8 cellular contexts compared by ENCODE assay signal in genomic region chr5:141850786-141851185, GRCh38. TPM values are rescaled to one million over a fixed set of nuclear protein-coding genes. Genes with fewer than 3 reads are reported as not detected.
DNase-seq lines count a peak whose midpoint lies in the region; ATAC-seq and TF ChIP-seq lines count a peak whose summit lies in the region.

No MANE protein-coding gene starts in this region.

- H3K4me3 ChIP-seq in left lung (peak overlapping the region; percentile 17 to 55), tibial nerve (peak overlapping the region; percentile 62 to 95 (median 81))

- intact Hi-C loops in left lung (cut with DNase I), result no loop called here

- H3K27ac ChIP-seq in left lung (peak overlapping the region; percentile 84 to 94), tibial nerve (peak overlapping the region; percentile 91 to 97 (median 94))

- H3K4me3 Mint-ChIP-seq in activated T-cell treated with anti-CD3 and anti-CD28 coated beads, Interleukin-2, amount 50 U/mL, for 4 hours, result peak overlapping the region; percentile 73
- H3K4me3 Mint-ChIP-seq in activated naive CD8-positive, alpha-beta T cell treated with anti-CD3 and anti-CD28 coated beads, Interleukin-2, amount 50 U/mL, for 24 hours, result peak overlapping the region; percentile 43

- H3K36me3 ChIP-seq in left lung, result peaks cover 0 to 12% of the 10 kb centered on the region in 2 donors
- peaks cover 0 to 18% (median 0%) of the 10 kb centered on the region in 3 donors for H3K36me3 ChIP-seq in tibial nerve

- H3K27ac Mint-ChIP-seq in activated naive CD8-positive, alpha-beta T cell treated with anti-CD3 and anti-CD28 coated beads, Interleukin-2, amount 50 U/mL, for 24 hours, result no peak overlapping the region

- H3K9me3 ChIP-seq in left lung, result no peaks in the 10 kb centered on the region
- no peaks in the 10 kb centered on the region for H3K9me3 ChIP-seq in tibial nerve

- no peak for DNase-seq in activated T-cell treated with anti-CD3 and anti-CD28 coated beads, Interleukin-2, amount 50 U/mL, for 4 hours
- DNase-seq in activated T-cell treated with anti-CD3 and anti-CD28 coated beads, Interleukin-2, amount 50 U/mL, for 48 hours, result no peak
- DNase-seq in activated naive CD8-positive, alpha-beta T cell treated with anti-CD3 and anti-CD28 coated beads, Interleukin-2, amount 50 U/mL, for 24 hours, result no peak
- DNase-seq in left lung (no peak), tibial nerve (ENCODE audit: low spot score in 2 of 2) (no peak), COR-L47 (lab: John Stamatoyannopoulos, UW) (no peak), putamen (ENCODE audit: low spot score) (no peak), DMS153 (lab: John Stamatoyannopoulos, UW) (no peak)

- no peak for TF ChIP-seq POLR2A in tibial nerve (IDR thresholded peaks at IDR 0.05)

- peaks cover 0 to 22% of the 10 kb centered on the region in 2 donors for H3K27me3 ChIP-seq in left lung
- no peaks in the 10 kb centered on the region for H3K27me3 ChIP-seq in tibial nerve

- peaks cover 9% of the 10 kb centered on the region for H3K4me1 Mint-ChIP-seq in activated T-cell treated with anti-CD3 and anti-CD28 coated beads, Interleukin-2, amount 50 U/mL, for 4 hours (ENCODE audit: low read depth)
- peaks cover 13% of the 10 kb centered on the region for H3K4me1 Mint-ChIP-seq in activated naive CD8-positive, alpha-beta T cell treated with anti-CD3 and anti-CD28 coated beads, Interleukin-2, amount 50 U/mL, for 24 hours

- no peak for TF ChIP-seq EP300 in tibial nerve (IDR thresholded peaks at IDR 0.05)

- TF ChIP-seq CTCF in left lung (IDR thresholded peaks at IDR 0.05) (no peak), tibial nerve (IDR thresholded peaks at IDR 0.05) (no peak)

- H3K9me3 Mint-ChIP-seq in activated T-cell treated with anti-CD3 and anti-CD28 coated beads, Interleukin-2, amount 50 U/mL, for 4 hours, result no peaks in the 10 kb centered on the region
- no peaks in the 10 kb centered on the region for H3K9me3 Mint-ChIP-seq in activated naive CD8-positive, alpha-beta T cell treated with anti-CD3 and anti-CD28 coated beads, Interleukin-2, amount 50 U/mL, for 24 hours

- no peak for ATAC-seq in activated T-cell treated with anti-CD3 and anti-CD28 coated beads, Interleukin-2, amount 50 U/mL, for 4 hours
- ATAC-seq in activated naive CD8-positive, alpha-beta T cell treated with anti-CD3 and anti-CD28 coated beads, Interleukin-2, amount 50 U/mL, for 24 hours, result no peak
- no peak for ATAC-seq in left lung

- H3K27me3 Mint-ChIP-seq in activated T-cell treated with anti-CD3 and anti-CD28 coated beads, Interleukin-2, amount 50 U/mL, for 4 hours (ENCODE audit: low read depth), result peaks cover 2% of the 10 kb centered on the region
- peaks cover 6% of the 10 kb centered on the region for H3K27me3 Mint-ChIP-seq in activated naive CD8-positive, alpha-beta T cell treated with anti-CD3 and anti-CD28 coated beads, Interleukin-2, amount 50 U/mL, for 24 hours

- no peaks in the 10 kb centered on the region for H3K36me3 Mint-ChIP-seq in activated T-cell treated with anti-CD3 and anti-CD28 coated beads, Interleukin-2, amount 50 U/mL, for 4 hours (ENCODE audit: insufficient read depth)
- no peaks in the 10 kb centered on the region for H3K36me3 Mint-ChIP-seq in activated naive CD8-positive, alpha-beta T cell treated with anti-CD3 and anti-CD28 coated beads, Interleukin-2, amount 50 U/mL, for 24 hours (ENCODE audit: low read depth)

- H3K4me1 ChIP-seq in left lung (peaks cover 15 to 44% of the 10 kb centered on the region in 2 donors), tibial nerve (peaks cover 0 to 32% (median 8%) of the 10 kb centered on the region in 4 donors)

- 17 to 39% methylated on average over 5 of the region's 10 CpGs for WGBS in tibial nerve, 2 donors

RNA-seq across cellular contexts. Expression of gene PCDH1, which starts 27.4 kb away (rescaled TPM):
- total RNA-seq in activated T-cell treated with anti-CD3 and anti-CD28 coated beads, Interleukin-2, amount 50 U/mL, for 4 hours, result under 1 TPM; 0.05 to 0.24 (median 0.14) TPM
- total RNA-seq in left lung (10 to 100 TPM; 55.2 to 65.0 TPM), tibial nerve (10 to 100 TPM; 19.9 to 55.5 (median 44.9) TPM)

Comparison
In these comparisons a context has a peak if more than half of its experiments do, and no peak if none do; other contexts are left out.
1. RNA of gene PCDH1, which starts 27.4 kb away (total RNA-seq): 55.2 to 65.0 TPM in left lung and 19.9 to 55.5 TPM in tibial nerve; 0.05 to 0.24 TPM in activated T-cell treated with anti-CD3 and anti-CD28 coated beads, Interleukin-2, amount 50 U/mL, for 4 hours; every median in the first group is over 10 times any median in the second.